Comparison of ENCODE assay signal across 9 cellular contexts in the genomic region with DNA sequence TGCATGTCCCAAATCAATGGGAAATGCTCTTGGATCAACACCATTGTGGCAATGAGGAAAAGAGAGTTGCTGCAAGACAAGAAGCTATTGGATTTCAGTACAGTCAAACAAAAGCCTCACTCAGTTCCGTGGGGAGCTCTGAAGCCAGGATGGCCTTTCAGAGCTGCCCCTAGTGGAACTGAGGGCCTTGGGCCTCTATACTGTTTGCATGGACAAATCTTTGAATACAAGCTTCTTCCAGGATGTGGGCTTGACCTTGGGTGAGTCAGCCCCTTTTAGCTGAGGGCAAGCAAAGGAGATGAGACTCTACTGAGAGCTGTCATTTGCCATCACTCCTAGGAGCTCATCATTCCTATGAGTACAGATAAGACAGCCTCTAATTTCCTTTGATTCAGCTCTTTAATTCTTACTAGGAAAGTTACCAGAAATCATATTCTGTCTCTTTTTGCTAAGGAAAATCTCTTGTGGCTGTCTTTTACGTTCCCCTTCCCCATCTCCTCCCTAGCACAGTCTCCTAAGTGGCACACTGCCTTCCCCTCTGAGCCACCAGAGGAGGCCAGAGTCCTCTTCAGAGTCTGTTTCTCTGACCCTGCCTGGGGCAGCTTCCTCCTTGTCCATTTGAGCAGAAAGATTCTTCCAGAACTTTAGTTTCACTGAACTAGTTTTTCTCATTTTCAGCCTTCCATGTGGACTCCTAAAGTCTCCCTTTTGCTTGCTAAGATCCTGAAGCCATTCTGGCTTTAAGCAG.
DNase-seq lines count a peak whose midpoint lies in the region; ATAC-seq and TF ChIP-seq lines count a peak whose summit lies in the region.
"Had no signal": no experiment of that assay in that cellular context is flagged by ENCODE, and none has a peak within 500 bp of the region (broad histone marks: within the 10 kb centered on the region; RNA-seq: fewer than 3 reads in every experiment).

No MANE protein-coding gene starts in this region.

- no peaks in the 10 kb centered on the region for H3K27me3 ChIP-seq in H7 (ENCODE audit: control insufficient read depth, insufficient read depth, low read length)
- H3K27me3 ChIP-seq in lower lobe of right lung (ENCODE audit: low read depth), result no peaks in the 10 kb centered on the region

- H3K4me3 ChIP-seq in H7 (ENCODE audit: insufficient read depth, low read depth, low read length), result no peak overlapping the region
- H3K4me3 ChIP-seq in lower lobe of right lung, result no peak overlapping the region
- H3K4me3 ChIP-seq: PC-9 had no signal

- intact Hi-C loops in lower lobe of right lung (cut with DNase I), result no loop called here

- DNase-seq in D341Med (ENCODE audit: low spot score) (peak; percentile 41), H7 (peak; percentile 7), SKM-1 treated with dmso at 0.1 percent for 144 hours (lab: John Stamatoyannopoulos, UW; ENCODE audit: unreplicated experiment) (peak; percentile 15), kidney tubule cell (ENCODE audit: low spot score) (peak; percentile 37), HK-2 (ENCODE audit: unreplicated experiment) (no peak), lower lobe of right lung (no peak), T1000 (lab: John Stamatoyannopoulos, UW) (no peak)
- DNase-seq: PC-9 had no signal

- H3K9me3 ChIP-seq in lower lobe of right lung, result no peaks in the 10 kb centered on the region

- TF ChIP-seq CTCF in lower lobe of right lung (IDR thresholded peaks at IDR 0.05), result no peak

- no peaks in the 10 kb centered on the region for H3K4me1 ChIP-seq in lower lobe of right lung

- H3K27ac ChIP-seq in lower lobe of right lung, result no peak overlapping the region
- H3K27ac ChIP-seq: PC-9 had no signal

- no peaks in the 10 kb centered on the region for H3K36me3 ChIP-seq in H7 (replicated peaks; ENCODE audit: control insufficient read depth, insufficient read depth, low read length)
- H3K36me3 ChIP-seq in lower lobe of right lung, result no peaks in the 10 kb centered on the region

- ATAC-seq in lower lobe of right lung (no peak), GM21723 (IDR thresholded peaks at IDR 0.05; ENCODE audit: unreplicated experiment) (no peak)

Comparison
In these comparisons a context has a peak if more than half of its experiments do, and no peak if none do; other contexts are left out.
1. DNase-seq: peak in D341Med (single experiment), H7 (single experiment), SKM-1 treated with dmso at 0.1 percent for 144 hours (single experiment) and kidney tubule cell (single experiment); none in HK-2 (single experiment), lower lobe of right lung (single experiment) and T1000 (single experiment).